In genomic region chr14:105447651-105448640, GRCh38 we compare ENCODE assay signal across 10 cellular contexts. TPM values are rescaled to one million over a fixed set of nuclear protein-coding genes. Genes with fewer than 3 reads are reported as not detected.
A peak's percentile ranks its signal among the peaks of the same experiment; 100 is the strongest.
DNase-seq lines count a peak whose midpoint lies in the region; ATAC-seq and TF ChIP-seq lines count a peak whose summit lies in the region.
"Had no signal": no experiment of that assay in that cellular context is flagged by ENCODE, and none has a peak within 500 bp of the region (broad histone marks: within the 10 kb centered on the region; RNA-seq: fewer than 3 reads in every experiment).

No MANE protein-coding gene starts in this region.

- no peak overlapping the region for H3K4me2 ChIP-seq in mesendoderm (ENCODE audit: low read length)
- H3K4me2 ChIP-seq: neural progenitor cell, PC-9 had no signal

- no peak for TF ChIP-seq CTCF in coronary artery (IDR thresholded peaks at IDR 0.05)
- TF ChIP-seq CTCF in psoas muscle (IDR thresholded peaks at IDR 0.05) = no peak

- H3K56ac ChIP-seq in mesendoderm (ENCODE audit: low read length) = no peak overlapping the region

- H3K9ac ChIP-seq in HUES64 (ENCODE audit: low read depth, low read length) (no peak overlapping the region; the same call in 1 of the 2 replicates), mesendoderm (ENCODE audit: low read length) (no peak overlapping the region)
- H3K9ac ChIP-seq: neural progenitor cell had no signal

- H3K4ac ChIP-seq in mesendoderm (ENCODE audit: low read depth, low read length) = no peak overlapping the region

- H3K9me3 ChIP-seq in HUES64 (ENCODE audit: insufficient read depth, low read depth, low read length) = no peaks in the 10 kb centered on the region
- H3K9me3 ChIP-seq in psoas muscle = no peaks in the 10 kb centered on the region
- H3K9me3 ChIP-seq: gastrocnemius medialis had no signal

- no peak overlapping the region for H3K4me3 ChIP-seq in HUES64 (ENCODE audit: low read length)
- H3K4me3 ChIP-seq in coronary artery = peak overlapping the region; percentile 27
- peak overlapping the region; percentile 2 for H3K4me3 ChIP-seq in psoas muscle
- H3K4me3 ChIP-seq in mesendoderm (ENCODE audit: low read length) = no peak overlapping the region
- H3K4me3 ChIP-seq: gastrocnemius medialis, neural progenitor cell, PC-9 had no signal

- H3K79me2 ChIP-seq in mesendoderm (ENCODE audit: control insufficient read depth, insufficient read depth, low read length) = no peaks in the 10 kb centered on the region

- ATAC-seq in psoas muscle (peak in 3 of 4 donors; percentile 3 to 21 (median 5)), GM18502 (IDR thresholded peaks at IDR 0.05; ENCODE audit: poor library complexity, unreplicated experiment) (no peak)

- no peak overlapping the region for H4K5ac ChIP-seq in mesendoderm (ENCODE audit: low read length)

- no peak for DNase-seq in coronary artery (ENCODE audit: low spot score)
- DNase-seq in psoas muscle = no peak
- no peak for DNase-seq in NCI-H1048 (lab: John Stamatoyannopoulos, UW)
- no peak for DNase-seq in mesendoderm
- DNase-seq: KG1 had no signal

- H3K4me1 ChIP-seq in HUES64 (ENCODE audit: insufficient read depth, low read length) (no peaks in the 10 kb centered on the region), psoas muscle (peaks cover 6% of the 10 kb centered on the region), mesendoderm (ENCODE audit: control insufficient read depth, low read depth, low read length) (no peaks in the 10 kb centered on the region)
- H3K4me1 ChIP-seq: neural progenitor cell had no signal

- no peak overlapping the region for H4K8ac ChIP-seq in mesendoderm (ENCODE audit: low read depth, low read length)

- H3K18ac ChIP-seq in mesendoderm (ENCODE audit: low read length) = no peak overlapping the region

- no peak overlapping the region for H2BK120ac ChIP-seq in mesendoderm (ENCODE audit: low read depth, low read length)

- 92% methylated on average over 31 of the region's 31 CpGs for WGBS in HUES64
- 77 to 84% (median 82%) methylated on average over 30 to 31 of the region's 31 CpGs for WGBS in psoas muscle, 3 donors
- no CpG with 5 or more reads among the region's 31 CpGs for WGBS in mesendoderm (ENCODE audit: extremely low coverage, insufficient coverage, low lambda C conversion rate)

- intact Hi-C loops in psoas muscle (cut with DNase I) = loop anchor here (2.0 to 10.0 kb wide), 4 partner anchors 39 to 77 kb away; partner anchors contain the start of genes CRIP1 (in 1 of the 2) and TMEM121 (in 1 of the 2)

- H3K27ac ChIP-seq in HUES64 (ENCODE audit: low read depth, low read length) = 0 out of 2 replicates have a peak overlapping the region, but pooled peaks have one; percentile 41
- peak overlapping the region in 1 of 2 donors; percentile 72 for H3K27ac ChIP-seq in coronary artery
- H3K27ac ChIP-seq in psoas muscle = no peak overlapping the region
- H3K27ac ChIP-seq in mesendoderm (ENCODE audit: low read depth, low read length) = no peak overlapping the region
- H3K27ac ChIP-seq: gastrocnemius medialis, neural progenitor cell, PC-9 had no signal

- H3K27me3 ChIP-seq in HUES64 (ENCODE audit: insufficient read depth, low read length) = no peaks in the 10 kb centered on the region
- no peaks in the 10 kb centered on the region for H3K27me3 ChIP-seq in psoas muscle (ENCODE audit: insufficient read depth in 3 of 3, low read length in 2 of 3)
- H3K27me3 ChIP-seq in mesendoderm (ENCODE audit: insufficient read depth, low read length, poor library complexity) = no peaks in the 10 kb centered on the region
- H3K27me3 ChIP-seq: gastrocnemius medialis, neural progenitor cell had no signal

- H2BK15ac ChIP-seq in mesendoderm (replicated peaks; ENCODE audit: low read depth) = no peak overlapping the region

- H2AK5ac ChIP-seq in mesendoderm (ENCODE audit: low read length) = no peak overlapping the region

- peaks cover 12% of the 10 kb centered on the region for H3K79me1 ChIP-seq in mesendoderm (ENCODE audit: low read length)

- no peak overlapping the region for H2BK5ac ChIP-seq in mesendoderm (ENCODE audit: low read length)

- no peak overlapping the region for H3K23ac ChIP-seq in mesendoderm (ENCODE audit: low read length)

- H3K36me3 ChIP-seq in HUES64 (ENCODE audit: insufficient read depth, low read length) (peaks cover 52% of the 10 kb centered on the region), psoas muscle (ENCODE audit: insufficient read depth in 1 of 2, low read depth in 1 of 2) (peaks cover 0 to 29% of the 10 kb centered on the region in 2 donors), mesendoderm (ENCODE audit: control insufficient read depth, insufficient read depth, low read length) (peaks cover 8% of the 10 kb centered on the region)
- H3K36me3 ChIP-seq: neural progenitor cell had no signal

RNA-seq across cellular contexts. Expression of gene CRIP2, which starts 26.7 kb away (rescaled TPM):
- 11.3 TPM for polyA plus RNA-seq in HUES64 (2013, experiment 1 of 2)
- 16.5 TPM for polyA plus RNA-seq in HUES64 (2013, experiment 2 of 2)
- total RNA-seq in psoas muscle = 10 to 100 TPM; 23.1 to 46.5 (median 30.2) TPM
- 10 to 100 TPM; 28.5 to 71.8 (median 47.3) TPM for polyA plus RNA-seq in psoas muscle
- 8.3 TPM for polyA plus RNA-seq in mesendoderm (2013, experiment 1 of 2)
- 7.8 TPM for polyA plus RNA-seq in mesendoderm (2013, experiment 2 of 2)

RNA-seq across cellular contexts. Expression of gene MTA1, which starts 28.3 kb away (rescaled TPM):
- polyA plus RNA-seq in HUES64 (2013, experiment 1 of 2) = 114 TPM
- 127 TPM for polyA plus RNA-seq in HUES64 (2013, experiment 2 of 2)
- total RNA-seq in psoas muscle = 10 to 100 TPM; 41.1 to 48.6 (median 45.1) TPM
- 10 to 100 TPM; 22.6 to 32.8 (median 25.5) TPM for polyA plus RNA-seq in psoas muscle
- polyA plus RNA-seq in mesendoderm (2013, experiment 1 of 2) = 125 TPM
- 136 TPM for polyA plus RNA-seq in mesendoderm (2013, experiment 2 of 2)

RNA-seq across cellular contexts. Expression of gene CRIP1, which starts 38.7 kb away (rescaled TPM):
- polyA plus RNA-seq in HUES64 (2013, experiment 1 of 2) = 2.6 TPM
- polyA plus RNA-seq in HUES64 (2013, experiment 2 of 2) = 4.9 TPM
- total RNA-seq in psoas muscle = 10 to 100 TPM; 11.5 to 24.9 (median 14.2) TPM
- 10 to 100 TPM; 17.5 to 27.2 (median 20.6) TPM for polyA plus RNA-seq in psoas muscle
- polyA plus RNA-seq in mesendoderm (2013, experiment 1 of 2) = 8.8 TPM
- polyA plus RNA-seq in mesendoderm (2013, experiment 2 of 2) = 8.3 TPM

RNA-seq across cellular contexts. Expression of gene TEDC1, which starts 43.1 kb away (rescaled TPM):
- polyA plus RNA-seq in HUES64 (2013, experiment 1 of 2) = 14.3 TPM
- 20.3 TPM for polyA plus RNA-seq in HUES64 (2013, experiment 2 of 2)
- 1 to 10 TPM in 3 of 4 donors, under 1 TPM in 1; 0.95 to 2.0 (median 1.2) TPM for total RNA-seq in psoas muscle
- 1 to 10 TPM; 1.9 to 5.2 (median 2.3) TPM for polyA plus RNA-seq in psoas muscle
- polyA plus RNA-seq in mesendoderm (2013, experiment 1 of 2) = 4.5 TPM
- 3.9 TPM for polyA plus RNA-seq in mesendoderm (2013, experiment 2 of 2)

RNA-seq across cellular contexts. Expression of gene TEX22, which starts 49.6 kb away (rescaled TPM):
- 0.20 TPM for polyA plus RNA-seq in HUES64 (2013, experiment 1 of 2)
- polyA plus RNA-seq in HUES64 (2013, experiment 2 of 2) = 0.13 TPM
- under 1 TPM in 3 of 4 donors, not detected in 1; 0.34 to 0.75 (median 0.39) TPM for total RNA-seq in psoas muscle
- polyA plus RNA-seq in psoas muscle = under 1 TPM in 2 of 3 donors, not detected in 1; 0.10 to 0.13 TPM
- polyA plus RNA-seq in mesendoderm (2013, experiment 1 of 2) = 0.04 TPM
- 0.04 TPM for polyA plus RNA-seq in mesendoderm (2013, experiment 2 of 2)
- total RNA-seq: gastrocnemius medialis had no signal

Comparison
In these comparisons a context has a peak if more than half of its experiments do, and no peak if none do; other contexts are left out.
1. H3K4me3 ChIP-seq: peak in coronary artery (single experiment) and psoas muscle (single experiment); none in HUES64 (single experiment) and mesendoderm (single experiment).